ENCODE assay signal across 1 cellular context in the genomic region with DNA sequence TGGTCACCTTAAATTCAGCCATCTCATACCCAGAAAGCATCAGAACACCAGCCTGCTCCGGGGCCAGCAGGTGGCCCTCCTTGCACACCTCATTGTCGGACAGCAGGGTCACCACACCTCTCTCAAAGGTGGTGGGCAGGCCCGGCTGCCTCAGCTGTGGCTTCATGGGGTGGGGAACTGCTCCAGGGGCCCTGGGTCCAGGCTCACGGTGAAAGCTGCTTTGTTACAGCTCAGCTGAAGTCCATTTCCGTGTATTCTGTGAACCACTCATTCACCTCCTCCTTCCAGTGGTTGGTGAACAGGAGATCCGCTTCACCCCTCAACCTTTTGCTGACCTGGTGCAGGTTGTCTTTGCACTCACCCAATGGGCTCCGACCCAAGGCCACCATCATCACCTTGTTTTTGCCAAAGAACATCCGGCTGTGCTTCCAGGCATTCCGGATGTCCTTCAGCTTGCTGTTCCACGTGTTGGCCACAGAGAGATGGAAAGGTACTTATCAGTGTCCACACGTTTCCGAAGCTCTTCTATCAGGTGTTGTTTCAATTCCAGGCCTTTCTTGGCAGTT.
TF ChIP-seq lines count a peak whose summit lies in the region.

No MANE protein-coding gene starts in this region.

TF ChIP-seq in HepG2, 621 proteins besides CTCF, POLR2A, EP300 and RAD21 (continued from another document and continues in another):
- no peak for TF ChIP-seq SMARCC2 (IDR thresholded peaks at IDR 0.05)
- no peak for TF ChIP-seq ZNF776 (CRISPR knock-in tag; IDR thresholded peaks at IDR 0.05)
- TF ChIP-seq ZNF567 (CRISPR knock-in tag; IDR thresholded peaks at IDR 0.05; ENCODE audit: borderline replicate concordance), result no peak
- TF ChIP-seq LCORL (IDR thresholded peaks at IDR 0.05), result no peak
- peak; percentile 71 for TF ChIP-seq LCORL (CRISPR knock-in tag; IDR thresholded peaks at IDR 0.05)
- peak; percentile 43; the same call in 1 of the 2 replicates for TF ChIP-seq ELF1 (CRISPR knock-in tag; IDR thresholded peaks at IDR 0.05)
- TF ChIP-seq RXRB (CRISPR knock-in tag; IDR thresholded peaks at IDR 0.05; ENCODE audit: borderline replicate concordance), result peak; percentile 64; the same call in 1 of the 2 replicates
- no peak for TF ChIP-seq ATM (IDR thresholded peaks at IDR 0.05; ENCODE audit: borderline replicate concordance)
- TF ChIP-seq PHF21A (CRISPR knock-in tag; IDR thresholded peaks at IDR 0.05), result peak; percentile 80
- TF ChIP-seq TBP (CRISPR knock-in tag; IDR thresholded peaks at IDR 0.05), result no peak
- peak; percentile 49; the same call in 1 of the 2 replicates for TF ChIP-seq ZFP37 (CRISPR knock-in tag; IDR thresholded peaks at IDR 0.05; ENCODE audit: borderline replicate concordance)
- 0 out of 2 replicates have a peak, but pooled peaks have one; percentile 37 for TF ChIP-seq SMAD3 (CRISPR knock-in tag; IDR thresholded peaks at IDR 0.05)
- peak; percentile 79 for TF ChIP-seq MXD3 (CRISPR knock-in tag; IDR thresholded peaks at IDR 0.05)
- peak; percentile 48; the same call in 1 of the 2 replicates for TF ChIP-seq ZSCAN21 (CRISPR knock-in tag; IDR thresholded peaks at IDR 0.05; ENCODE audit: borderline replicate concordance)
- peak; percentile 54; the same call in 1 of the 2 replicates for TF ChIP-seq AKAP8 (CRISPR knock-in tag; IDR thresholded peaks at IDR 0.05)
- no peak for TF ChIP-seq ZNF350 (CRISPR knock-in tag; IDR thresholded peaks at IDR 0.05; ENCODE audit: borderline replicate concordance, low read depth)
- no peak for TF ChIP-seq CERS6 (CRISPR knock-in tag; IDR thresholded peaks at IDR 0.05)
- TF ChIP-seq ZNF282 (IDR thresholded peaks at IDR 0.05; ENCODE audit: partially characterized antibody), result no peak
- peak; percentile 54; the same call in 1 of the 2 replicates for TF ChIP-seq ZNF558 (CRISPR knock-in tag; IDR thresholded peaks at IDR 0.05; ENCODE audit: borderline replicate concordance)
- TF ChIP-seq THAP11 (CRISPR knock-in tag; IDR thresholded peaks at IDR 0.05), result peak; percentile 33
- TF ChIP-seq RFX3 (CRISPR knock-in tag; IDR thresholded peaks at IDR 0.05), result no peak
- no peak for TF ChIP-seq NFIB (CRISPR knock-in tag; IDR thresholded peaks at IDR 0.05; ENCODE audit: borderline replicate concordance)
- TF ChIP-seq ZGPAT (CRISPR knock-in tag; IDR thresholded peaks at IDR 0.05), result peak; percentile 75
- TF ChIP-seq ZNF503 (CRISPR knock-in tag; IDR thresholded peaks at IDR 0.05), result no peak
- TF ChIP-seq ZC3H13 (CRISPR knock-in tag; IDR thresholded peaks at IDR 0.05), result peak; percentile 31; the same call in 1 of the 2 replicates
- no peak for TF ChIP-seq IRF1 (CRISPR knock-in tag; IDR thresholded peaks at IDR 0.05; ENCODE audit: low read depth)
- TF ChIP-seq ZNF331 (CRISPR knock-in tag; IDR thresholded peaks at IDR 0.05), result peak; percentile 28; the same call in 1 of the 2 replicates
- peak; percentile 87; the same call in 1 of the 2 replicates for TF ChIP-seq ZFP36L1 (CRISPR knock-in tag; IDR thresholded peaks at IDR 0.05)
- TF ChIP-seq CBX2 (IDR thresholded peaks at IDR 0.05; ENCODE audit: low read depth, low read length), result no peak
- TF ChIP-seq CBX2 (CRISPR knock-in tag; IDR thresholded peaks at IDR 0.05; ENCODE audit: low read depth), result no peak
- TF ChIP-seq NFYB (CRISPR knock-in tag; IDR thresholded peaks at IDR 0.05), result no peak
- TF ChIP-seq, protein P1, sequence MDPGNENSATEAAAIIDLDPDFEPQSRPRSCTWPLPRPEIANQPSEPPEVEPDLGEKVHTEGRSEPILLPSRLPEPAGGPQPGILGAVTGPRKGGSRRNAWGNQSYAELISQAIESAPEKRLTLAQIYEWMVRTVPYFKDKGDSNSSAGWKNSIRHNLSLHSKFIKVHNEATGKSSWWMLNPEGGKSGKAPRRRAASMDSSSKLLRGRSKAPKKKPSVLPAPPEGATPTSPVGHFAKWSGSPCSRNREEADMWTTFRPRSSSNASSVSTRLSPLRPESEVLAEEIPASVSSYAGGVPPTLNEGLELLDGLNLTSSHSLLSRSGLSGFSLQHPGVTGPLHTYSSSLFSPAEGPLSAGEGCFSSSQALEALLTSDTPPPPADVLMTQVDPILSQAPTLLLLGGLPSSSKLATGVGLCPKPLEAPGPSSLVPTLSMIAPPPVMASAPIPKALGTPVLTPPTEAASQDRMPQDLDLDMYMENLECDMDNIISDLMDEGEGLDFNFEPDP (CRISPR knock-in tag; conservative IDR thresholded peaks at IDR 0.05), result no peak
- TF ChIP-seq, protein P2, sequence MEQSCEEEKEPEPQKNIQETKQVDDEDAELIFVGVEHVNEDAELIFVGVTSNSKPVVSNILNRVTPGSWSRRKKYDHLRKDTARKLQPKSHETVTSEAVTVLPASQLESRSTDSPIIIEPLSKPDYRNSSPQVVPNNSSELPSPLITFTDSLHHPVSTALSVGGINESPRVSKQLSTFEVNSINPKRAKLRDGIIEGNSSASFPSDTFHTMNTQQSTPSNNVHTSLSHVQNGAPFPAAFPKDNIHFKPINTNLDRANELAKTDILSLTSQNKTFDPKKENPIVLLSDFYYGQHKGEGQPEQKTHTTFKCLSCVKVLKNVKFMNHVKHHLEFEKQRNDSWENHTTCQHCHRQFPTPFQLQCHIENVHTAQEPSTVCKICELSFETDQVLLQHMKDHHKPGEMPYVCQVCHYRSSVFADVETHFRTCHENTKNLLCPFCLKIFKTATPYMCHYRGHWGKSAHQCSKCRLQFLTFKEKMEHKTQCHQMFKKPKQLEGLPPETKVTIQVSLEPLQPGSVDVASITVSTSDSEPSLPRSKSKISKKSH (CRISPR knock-in tag; IDR thresholded peaks at IDR 0.05; ENCODE audit: borderline replicate concordance), result peak; percentile 47; the same call in 1 of the 2 replicates
- no peak for TF ChIP-seq ZBTB10 (CRISPR knock-in tag; IDR thresholded peaks at IDR 0.05; ENCODE audit: borderline replicate concordance)
- no peak for TF ChIP-seq ZNF383 (CRISPR knock-in tag; IDR thresholded peaks at IDR 0.05; ENCODE audit: borderline replicate concordance)
- TF ChIP-seq ZSCAN20 (CRISPR knock-in tag; IDR thresholded peaks at IDR 0.05; ENCODE audit: borderline replicate concordance), result no peak
- no peak for TF ChIP-seq MYPOP (CRISPR knock-in tag; IDR thresholded peaks at IDR 0.05)
- TF ChIP-seq FOXC1 (CRISPR knock-in tag; IDR thresholded peaks at IDR 0.05; ENCODE audit: borderline replicate concordance), result no peak
- no peak for TF ChIP-seq MATR3 (CRISPR knock-in tag; IDR thresholded peaks at IDR 0.05)
- TF ChIP-seq ZNF451 (CRISPR knock-in tag; IDR thresholded peaks at IDR 0.05), result 0 out of 2 replicates have a peak, but pooled peaks have one; percentile 30
- TF ChIP-seq, protein P3, sequence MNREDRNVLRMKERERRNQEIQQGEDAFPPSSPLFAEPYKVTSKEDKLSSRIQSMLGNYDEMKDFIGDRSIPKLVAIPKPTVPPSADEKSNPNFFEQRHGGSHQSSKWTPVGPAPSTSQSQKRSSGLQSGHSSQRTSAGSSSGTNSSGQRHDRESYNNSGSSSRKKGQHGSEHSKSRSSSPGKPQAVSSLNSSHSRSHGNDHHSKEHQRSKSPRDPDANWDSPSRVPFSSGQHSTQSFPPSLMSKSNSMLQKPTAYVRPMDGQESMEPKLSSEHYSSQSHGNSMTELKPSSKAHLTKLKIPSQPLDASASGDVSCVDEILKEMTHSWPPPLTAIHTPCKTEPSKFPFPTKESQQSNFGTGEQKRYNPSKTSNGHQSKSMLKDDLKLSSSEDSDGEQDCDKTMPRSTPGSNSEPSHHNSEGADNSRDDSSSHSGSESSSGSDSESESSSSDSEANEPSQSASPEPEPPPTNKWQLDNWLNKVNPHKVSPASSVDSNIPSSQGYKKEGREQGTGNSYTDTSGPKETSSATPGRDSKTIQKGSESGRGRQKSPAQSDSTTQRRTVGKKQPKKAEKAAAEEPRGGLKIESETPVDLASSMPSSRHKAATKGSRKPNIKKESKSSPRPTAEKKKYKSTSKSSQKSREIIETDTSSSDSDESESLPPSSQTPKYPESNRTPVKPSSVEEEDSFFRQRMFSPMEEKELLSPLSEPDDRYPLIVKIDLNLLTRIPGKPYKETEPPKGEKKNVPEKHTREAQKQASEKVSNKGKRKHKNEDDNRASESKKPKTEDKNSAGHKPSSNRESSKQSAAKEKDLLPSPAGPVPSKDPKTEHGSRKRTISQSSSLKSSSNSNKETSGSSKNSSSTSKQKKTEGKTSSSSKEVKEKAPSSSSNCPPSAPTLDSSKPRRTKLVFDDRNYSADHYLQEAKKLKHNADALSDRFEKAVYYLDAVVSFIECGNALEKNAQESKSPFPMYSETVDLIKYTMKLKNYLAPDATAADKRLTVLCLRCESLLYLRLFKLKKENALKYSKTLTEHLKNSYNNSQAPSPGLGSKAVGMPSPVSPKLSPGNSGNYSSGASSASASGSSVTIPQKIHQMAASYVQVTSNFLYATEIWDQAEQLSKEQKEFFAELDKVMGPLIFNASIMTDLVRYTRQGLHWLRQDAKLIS (CRISPR knock-in tag; IDR thresholded peaks at IDR 0.05), result 0 out of 2 replicates have a peak, but pooled peaks have one; percentile 44
- peak; percentile 52; the same call in 1 of the 2 replicates for TF ChIP-seq ZNF143 (CRISPR knock-in tag; IDR thresholded peaks at IDR 0.05)
- no peak for TF ChIP-seq CENPX (CRISPR knock-in tag; IDR thresholded peaks at IDR 0.05)
- TF ChIP-seq, protein P4, sequence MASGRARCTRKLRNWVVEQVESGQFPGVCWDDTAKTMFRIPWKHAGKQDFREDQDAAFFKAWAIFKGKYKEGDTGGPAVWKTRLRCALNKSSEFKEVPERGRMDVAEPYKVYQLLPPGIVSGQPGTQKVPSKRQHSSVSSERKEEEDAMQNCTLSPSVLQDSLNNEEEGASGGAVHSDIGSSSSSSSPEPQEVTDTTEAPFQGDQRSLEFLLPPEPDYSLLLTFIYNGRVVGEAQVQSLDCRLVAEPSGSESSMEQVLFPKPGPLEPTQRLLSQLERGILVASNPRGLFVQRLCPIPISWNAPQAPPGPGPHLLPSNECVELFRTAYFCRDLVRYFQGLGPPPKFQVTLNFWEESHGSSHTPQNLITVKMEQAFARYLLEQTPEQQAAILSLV (CRISPR knock-in tag; IDR thresholded peaks at IDR 0.05; ENCODE audit: borderline replicate concordance), result peak; percentile 93
